In genomic region chr11:104761511-104761910, GRCh38 we compare ENCODE assay signal across 29 cellular contexts.
"Had no signal": no experiment of that assay in that cellular context is flagged by ENCODE, and none has a peak within 500 bp of the region (broad histone marks: within the 10 kb centered on the region; RNA-seq: fewer than 3 reads in every experiment).

No MANE protein-coding gene starts in this region.

- H3K9me3 ChIP-seq: suprapubic skin, testis, thyroid gland, upper lobe of right lung, uterus, vagina had no signal

- H3K27ac Mint-ChIP-seq: stimulated activated effector memory CD8-positive, alpha-beta T cell treated with anti-CD3 and anti-CD28 coated beads, Interleukin-12 subunit alpha, Interleukin-12 subunit beta, amount 100 ng/mL, for 72 hours; stimulated activated memory B cell treated with anti-CD40 and anti-IgM and Interleukin-4, amounts not matched to agents 10 μg/mL and 1 μg/mL and 100 μg/mL, for 72 hours; stimulated activated naive B cell treated with anti-CD40 and anti-IgM and Interleukin-4, amounts not matched to agents 10 μg/mL and 1 μg/mL and 100 μg/mL, for 72 hours; stimulated activated naive CD8-positive, alpha-beta T cell treated with anti-CD3 and anti-CD28 coated beads, Interleukin-15, Interleukin-2, amounts not matched to agents 100 ng/mL and 50 ng/mL, for 24 hours; type B pancreatic cell had no signal

- H3K4me1 ChIP-seq: stomach, suprapubic skin, testis, thyroid gland, tibial artery, tibial nerve, transverse colon, upper lobe of left lung, upper lobe of right lung, uterus, vagina had no signal

- H3K9me3 Mint-ChIP-seq: type B pancreatic cell had no signal

- DNase-seq: stimulated activated CD4-positive, alpha-beta T cell treated with anti-CD3 and anti-CD28 coated beads, Interleukin-2, amount 100 ng/mL, for 48 hours; stimulated activated CD4-positive, alpha-beta T cell treated with anti-CD3 and anti-CD28 coated beads, Interleukin-4, amount 100 ng/mL, for 1 hour; stimulated activated CD4-positive, alpha-beta T cell treated with anti-CD3 and anti-CD28 coated beads, Interleukin-4, amount 100 ng/mL, for 24 hours; stimulated activated CD4-positive, alpha-beta T cell treated with anti-CD3 and anti-CD28 coated beads, Interleukin-4, amount 100 ng/mL, for 4 hours; stimulated activated CD8-positive, alpha-beta memory T cell treated with anti-CD3 and anti-CD28 coated beads, Interleukin-4, amount 100 ng/mL, for 48 hours; stimulated activated naive B cell treated with anti-CD40 and anti-IgM and Interleukin-4, amounts not matched to agents 10 μg/mL and 1 μg/mL and 100 μg/mL, for 72 hours; stimulated activated naive CD4-positive, alpha-beta T cell; stimulated activated naive CD4-positive, alpha-beta T cell treated with Interleukin-2 at 50 U/mL for 16 hours; stimulated activated naive CD8-positive, alpha-beta T cell treated with anti-CD3 and anti-CD28 coated beads, Interleukin-15, amount 100 ng/mL, for 72 hours; stimulated activated naive CD8-positive, alpha-beta T cell treated with anti-CD3 and anti-CD28 coated beads, Interleukin-15, Interleukin-2, amounts not matched to agents 100 U/mL and 50 U/mL, for 24 hours; stomach; substantia nigra; testis; thyroid gland; tibial artery; transverse colon; trophoblast cell; upper lobe of left lung; upper lobe of right lung; uterus had no signal

- H3K27me3 Mint-ChIP-seq: stimulated activated memory B cell treated with anti-CD40 and anti-IgM and Interleukin-4, amounts not matched to agents 10 μg/mL and 1 μg/mL and 100 μg/mL, for 72 hours; stimulated activated naive B cell treated with anti-CD40 and anti-IgM and Interleukin-4, amounts not matched to agents 10 μg/mL and 1 μg/mL and 100 μg/mL, for 72 hours; stimulated activated naive CD8-positive, alpha-beta T cell treated with anti-CD3 and anti-CD28 coated beads, Interleukin-15, amount 100 ng/mL, for 72 hours; stimulated activated naive CD8-positive, alpha-beta T cell treated with anti-CD3 and anti-CD28 coated beads, Interleukin-15, Interleukin-2, amounts not matched to agents 100 ng/mL and 50 ng/mL, for 24 hours; type B pancreatic cell had no signal

- H3K27me3 ChIP-seq: stomach, suprapubic skin, testis, thyroid gland, tibial artery, tibial nerve, transverse colon, upper lobe of left lung, upper lobe of right lung, uterus, vagina had no signal

- H3K4me3 Mint-ChIP-seq: stimulated activated effector memory CD8-positive, alpha-beta T cell treated with anti-CD3 and anti-CD28 coated beads, Interleukin-12 subunit alpha, Interleukin-12 subunit beta, amount 100 ng/mL, for 72 hours; stimulated activated memory B cell treated with anti-CD40 and anti-IgM and Interleukin-4, amounts not matched to agents 10 μg/mL and 1 μg/mL and 100 μg/mL, for 72 hours; stimulated activated naive B cell treated with anti-CD40 and anti-IgM and Interleukin-4, amounts not matched to agents 10 μg/mL and 1 μg/mL and 100 μg/mL, for 72 hours; stimulated activated naive CD8-positive, alpha-beta T cell treated with anti-CD3 and anti-CD28 coated beads, Interleukin-15, amount 100 ng/mL, for 72 hours; stimulated activated naive CD8-positive, alpha-beta T cell treated with anti-CD3 and anti-CD28 coated beads, Interleukin-15, Interleukin-2, amounts not matched to agents 100 ng/mL and 50 ng/mL, for 24 hours; type B pancreatic cell had no signal

- H3K4me3 ChIP-seq: stomach, suprapubic skin, testis, thoracic aorta, thyroid gland, tibial artery, tibial nerve, transverse colon, upper lobe of left lung, upper lobe of right lung, uterus, vagina had no signal

- H3K27ac ChIP-seq: stomach, suprapubic skin, testis, thoracic aorta, thyroid gland, tibial artery, tibial nerve, transverse colon, upper lobe of left lung, upper lobe of right lung, uterus, vagina had no signal

- H3K36me3 Mint-ChIP-seq: stimulated activated effector memory CD8-positive, alpha-beta T cell treated with anti-CD3 and anti-CD28 coated beads, Interleukin-12 subunit alpha, Interleukin-12 subunit beta, amount 100 ng/mL, for 72 hours; type B pancreatic cell had no signal

- H3K36me3 ChIP-seq: stomach, suprapubic skin, thoracic aorta, thyroid gland, tibial artery, tibial nerve, transverse colon, upper lobe of left lung, upper lobe of right lung, uterus, vagina had no signal

- ATAC-seq: stimulated activated effector memory CD8-positive, alpha-beta T cell treated with anti-CD3 and anti-CD28 coated beads, Interleukin-12 subunit alpha, Interleukin-12 subunit beta, amount 100 ng/mL, for 72 hours; stimulated activated memory B cell treated with anti-CD40 and anti-IgM and Interleukin-4, amounts not matched to agents 10 μg/mL and 1 μg/mL and 100 μg/mL, for 72 hours; stimulated activated naive B cell treated with anti-CD40 and anti-IgM and Interleukin-4, amounts not matched to agents 10 μg/mL and 1 μg/mL and 100 μg/mL, for 72 hours; stimulated activated naive CD8-positive, alpha-beta T cell treated with anti-CD3 and anti-CD28 coated beads, Interleukin-15, amount 100 ng/mL, for 72 hours; stimulated activated naive CD8-positive, alpha-beta T cell treated with anti-CD3 and anti-CD28 coated beads, Interleukin-15, Interleukin-2, amounts not matched to agents 100 U/mL and 50 U/mL, for 24 hours; upper lobe of right lung had no signal

- FAIRE-seq: urothelium cell line had no signal
